Comparison of ENCODE assay signal across 8 cellular contexts in the genomic region with DNA sequence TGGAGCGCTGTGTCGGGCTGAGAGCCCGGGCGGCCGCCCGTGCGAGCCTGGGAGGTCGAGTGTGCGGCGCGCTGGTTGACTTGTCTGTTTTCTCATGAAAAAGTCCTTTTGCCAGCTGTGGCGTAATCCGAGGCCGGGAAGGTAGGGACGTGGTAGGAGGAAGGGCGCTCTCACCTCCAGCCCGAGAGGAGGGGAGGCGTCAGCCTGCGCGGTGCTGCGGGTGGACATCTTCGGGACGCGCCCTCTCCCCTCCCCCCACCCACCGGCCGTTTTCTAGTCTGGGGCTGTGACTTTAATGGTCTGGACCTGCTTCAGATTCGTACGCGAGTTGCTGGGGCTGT. TPM values are rescaled to one million over a fixed set of nuclear protein-coding genes. Genes with fewer than 3 reads are reported as not detected.
DNase-seq lines count a peak whose midpoint lies in the region; ATAC-seq, FAIRE-seq and TF ChIP-seq lines count a peak whose summit lies in the region.

No MANE protein-coding gene starts in this region.

- peaks cover 16% of the 10 kb centered on the region for H3K36me3 Mint-ChIP-seq in activated CD4-positive, alpha-beta memory T cell treated with anti-CD3 and anti-CD28 coated beads for 36 hours

- CTCF ChIA-PET in activated CD4-positive, alpha-beta memory T cell treated with anti-CD3 and anti-CD28 coated beads for 36 hours (lab: Charles Lee) = interaction anchor here (0.6 to 6.1 kb wide), 7 partner anchors 30 to 471 kb away, joined by 3 to 52 read pairs (median 6); partner anchors contain the start of gene STAG1

- TF ChIP-seq POLR2A in GM12891 (IDR thresholded peaks at IDR 0.05; ENCODE audit: low read depth, low read length) = no peak

- FAIRE-seq in GM12891 (lab: Jason Lieb, UNC) = peak; percentile 59

- H3K9me3 Mint-ChIP-seq in activated CD4-positive, alpha-beta memory T cell treated with anti-CD3 and anti-CD28 coated beads for 36 hours = no peaks in the 10 kb centered on the region

- ATAC-seq in HG03045 (IDR thresholded peaks at IDR 0.05; ENCODE audit: unreplicated experiment) = peak; percentile 23

- H3K4me1 Mint-ChIP-seq in activated CD4-positive, alpha-beta memory T cell treated with anti-CD3 and anti-CD28 coated beads for 36 hours (ENCODE audit: low read depth) = peaks cover 37% of the 10 kb centered on the region

- intact Hi-C loops in activated CD4-positive, alpha-beta memory T cell treated with anti-CD3 and anti-CD28 coated beads for 36 hours (cut with micrococcal nuclease) = loop anchor here (1.0 to 10.0 kb wide), 10 partner anchors 24 to 895 kb away; partner anchors contain the start of genes MSL2, PCCB, PPP2R3A and STAG1

- peak overlapping the region; percentile 95 for H3K27ac Mint-ChIP-seq in activated CD4-positive, alpha-beta memory T cell treated with anti-CD3 and anti-CD28 coated beads for 36 hours

- H3K4me3 Mint-ChIP-seq in activated CD4-positive, alpha-beta memory T cell treated with anti-CD3 and anti-CD28 coated beads for 36 hours = peak overlapping the region; percentile 94

- H3K4me3 ChIP-seq in epithelial cell of proximal tubule (ENCODE audit: low read depth, low read length) = peak overlapping the region; percentile 91

- DNase-seq in GM12891 (ENCODE audit: insufficient read length, low spot score) = peak; percentile 33
- peak; percentile 76 for DNase-seq in NCI-H2171 treated with DMSO at 0.1 percent for 48 hours (lab: John Stamatoyannopoulos, UW)
- DNase-seq in activated CD4-positive, alpha-beta memory T cell treated with anti-CD3 and anti-CD28 coated beads for 36 hours = peak; percentile 62
- peak; percentile 38 for DNase-seq in epithelial cell of proximal tubule (ENCODE audit: low read depth)
- DNase-seq in myocyte (ENCODE audit: low read depth) = peak; percentile 39
- peak in 32 of 49 donors; percentile 23 to 82 (median 44) for DNase-seq in substantia nigra (lab: John Stamatoyannopoulos, UW)

- TF ChIP-seq CTCF in 22Rv1 (IDR thresholded peaks at IDR 0.05) = no peak
- no peak for TF ChIP-seq CTCF in epithelial cell of proximal tubule (conservative IDR thresholded peaks at IDR 0.05; ENCODE audit: low read depth, low read length)

- no peaks in the 10 kb centered on the region for H3K27me3 Mint-ChIP-seq in activated CD4-positive, alpha-beta memory T cell treated with anti-CD3 and anti-CD28 coated beads for 36 hours

- POLR2A ChIA-PET in activated CD4-positive, alpha-beta memory T cell treated with anti-CD3 and anti-CD28 coated beads for 36 hours (lab: Charles Lee) = interaction anchor here (0.7 to 3.2 kb wide), 11 partner anchors 10 to 668 kb away, joined by 3 to 43 read pairs (median 5); partner anchors contain the start of genes MSL2 and STAG1

- H3K27ac ChIP-seq in 22Rv1 = peak overlapping the region; percentile 93
- H3K27ac ChIP-seq in substantia nigra (ENCODE audit: low read depth, low read length, poor library complexity, severe bottlenecking) = peak overlapping the region; percentile 85

TF ChIP-seq in GM12891, 5 proteins besides CTCF, POLR2A, EP300 and RAD21:
- no peak for TF ChIP-seq POLR2AphosphoS5 (IDR thresholded peaks at IDR 0.05; ENCODE audit: low read depth, low read length)
- TF ChIP-seq POU2F2 (IDR thresholded peaks at IDR 0.05; ENCODE audit: low read depth, low read length) = peak; percentile 26; the same call in 1 of the 2 replicates
TF ChIP-seq in GM12891: peak in this region for 1.

RNA-seq across cellular contexts. Expression of gene NCK1, which starts 0.6 kb away (rescaled TPM):
- 14.5 TPM for polyA plus RNA-seq in GM12891 (2012; ENCODE audit: low read depth, missing spikeins)
- 10 to 100 TPM; 32.3 to 38.0 TPM for total RNA-seq in activated CD4-positive, alpha-beta memory T cell treated with anti-CD3 and anti-CD28 coated beads for 36 hours
- 11.4 and 25.2 TPM in 2 replicates for total RNA-seq in epithelial cell of proximal tubule
- 25.8 and 39.1 TPM in 2 replicates for total RNA-seq in myocyte
- polyA plus RNA-seq in myocyte (2012) = 16.5 TPM

RNA-seq across cellular contexts. Expression of gene SLC35G2, which starts 43.7 kb away (rescaled TPM):
- polyA plus RNA-seq in GM12891 (2012; ENCODE audit: low read depth, missing spikeins) = 0.44 TPM
- 1 to 10 TPM; 2.1 to 2.9 TPM for total RNA-seq in activated CD4-positive, alpha-beta memory T cell treated with anti-CD3 and anti-CD28 coated beads for 36 hours
- 6.8 and 7.6 TPM in 2 replicates for total RNA-seq in epithelial cell of proximal tubule
- 13.7 and 14.3 TPM in 2 replicates for total RNA-seq in myocyte
- 8.9 TPM for polyA plus RNA-seq in myocyte (2012)

Comparison
In these comparisons a context has a peak if more than half of its experiments do, and no peak if none do; other contexts are left out.
1. Peak in every context shown above with its lines: DNase-seq, ATAC-seq, H3K4me3 ChIP-seq and H3K27ac ChIP-seq.